1 cellular context compared by ENCODE assay signal in genomic region chr5:103472820-103473219, GRCh38.
TF ChIP-seq lines count a peak whose summit lies in the region.

No MANE protein-coding gene starts in this region.

TF ChIP-seq in K562, 482 proteins besides CTCF, POLR2A, EP300 and RAD21 (continued from another document and continues in another):
- TF ChIP-seq MTA2 (IDR thresholded peaks at IDR 0.05; ENCODE audit: low read depth) = no peak
- TF ChIP-seq TBL1XR1 (IDR thresholded peaks at IDR 0.05; ENCODE audit: low read length in 2 of 2) = peak in 1 of 2 experiments; percentile 43; a peak in 1 of 4 replicates
- TF ChIP-seq ZBTB17 (CRISPR knock-in tag; IDR thresholded peaks at IDR 0.05) = no peak
- TF ChIP-seq GTF2E2 (tag; IDR thresholded peaks at IDR 0.05) = no peak
- peak; percentile 44 for TF ChIP-seq TAL1 (IDR thresholded peaks at IDR 0.05)
- no peak for TF ChIP-seq ZNF655 (CRISPR knock-in tag; IDR thresholded peaks at IDR 0.05)
- TF ChIP-seq ZNF584 (CRISPR knock-in tag; IDR thresholded peaks at IDR 0.05; ENCODE audit: low read depth) = no peak
- TF ChIP-seq ARID2 (IDR thresholded peaks at IDR 0.05) = no peak
- TF ChIP-seq RBM22 (IDR thresholded peaks at IDR 0.05; ENCODE audit: low read depth, low read length, poor library complexity, severe bottlenecking) = no peak
- peak in 1 of 2 experiments; percentile 80; a peak in 2 of 4 replicates for TF ChIP-seq FOXA3 (CRISPR knock-in tag; conservative IDR thresholded peaks at IDR 0.05 in 1 of 2, IDR thresholded peaks at IDR 0.05 in 1 of 2)
- no peak for TF ChIP-seq NCOA1 (IDR thresholded peaks at IDR 0.05; ENCODE audit: low read depth)
- TF ChIP-seq MCM2 (IDR thresholded peaks at IDR 0.05; ENCODE audit: low read depth) = no peak
- TF ChIP-seq RNF2 (IDR thresholded peaks at IDR 0.05) = no peak
- TF ChIP-seq GTF2A2 (tag; IDR thresholded peaks at IDR 0.05) = no peak
- TF ChIP-seq PURB (CRISPR knock-in tag; IDR thresholded peaks at IDR 0.05; ENCODE audit: low read depth) = no peak
- TF ChIP-seq UBTF (IDR thresholded peaks at IDR 0.05; ENCODE audit: borderline replicate concordance in 1 of 2, low read depth in 2 of 2, low read length in 2 of 2) = no peak
- TF ChIP-seq HMGN3 (IDR thresholded peaks at IDR 0.05; ENCODE audit: borderline replicate concordance, extremely low read depth, insufficient read length, low read depth, low read length) = no peak
- no peak for TF ChIP-seq ARID4B (CRISPR knock-in tag; IDR thresholded peaks at IDR 0.05)
- TF ChIP-seq NFYB (IDR thresholded peaks at IDR 0.05; ENCODE audit: extremely low read depth, insufficient read length) = no peak
- no peak for TF ChIP-seq PHF20 (IDR thresholded peaks at IDR 0.05; ENCODE audit: partially characterized antibody)
- TF ChIP-seq RBM34 (IDR thresholded peaks at IDR 0.05; ENCODE audit: borderline replicate concordance, insufficient read depth, low read length) = no peak
- no peak for TF ChIP-seq GATAD2A (IDR thresholded peaks at IDR 0.05)
- peak; percentile 70 for TF ChIP-seq TEAD4 (IDR thresholded peaks at IDR 0.05; ENCODE audit: low read length)
- no peak for TF ChIP-seq TEAD4 (CRISPR knock-in tag; IDR thresholded peaks at IDR 0.05; ENCODE audit: borderline replicate concordance)
- no peak for TF ChIP-seq ZNF592 (IDR thresholded peaks at IDR 0.05)
- TF ChIP-seq ARID3B (CRISPR knock-in tag; IDR thresholded peaks at IDR 0.05; ENCODE audit: borderline replicate concordance) = no peak
- no peak for TF ChIP-seq ZNF121 (CRISPR knock-in tag; conservative IDR thresholded peaks at IDR 0.05)
- TF ChIP-seq ZNF318 (IDR thresholded peaks at IDR 0.05; ENCODE audit: borderline replicate concordance in 1 of 2, low read depth in 1 of 2) = peak in 1 of 2 experiments; percentile 79; a peak in 2 of 4 replicates
- no peak for TF ChIP-seq ZFPM2 (CRISPR knock-in tag; IDR thresholded peaks at IDR 0.05)
- TF ChIP-seq E2F6 (IDR thresholded peaks at IDR 0.05; ENCODE audit: borderline replicate concordance in 1 of 2, extremely low read depth in 1 of 2, insufficient read depth in 1 of 2, insufficient read length in 1 of 2, low read depth in 1 of 2, low read length in 1 of 2, poor library complexity in 1 of 2, severe bottlenecking in 1 of 2) = no peak
- no peak for TF ChIP-seq SMC3 (conservative IDR thresholded peaks at IDR 0.05; ENCODE audit: insufficient read depth, low read depth, low read length)
- TF ChIP-seq ZNF75A (CRISPR knock-in tag; IDR thresholded peaks at IDR 0.05) = no peak
- TF ChIP-seq NONO (IDR thresholded peaks at IDR 0.05; ENCODE audit: low read depth in 2 of 2, low read length in 1 of 2) = no peak
- TF ChIP-seq MAFF (IDR thresholded peaks at IDR 0.05; ENCODE audit: low read length) = peak; percentile 80; the same call in 1 of the 2 replicates
